Comparison of ENCODE assay signal across 11 cellular contexts in the genomic region with DNA sequence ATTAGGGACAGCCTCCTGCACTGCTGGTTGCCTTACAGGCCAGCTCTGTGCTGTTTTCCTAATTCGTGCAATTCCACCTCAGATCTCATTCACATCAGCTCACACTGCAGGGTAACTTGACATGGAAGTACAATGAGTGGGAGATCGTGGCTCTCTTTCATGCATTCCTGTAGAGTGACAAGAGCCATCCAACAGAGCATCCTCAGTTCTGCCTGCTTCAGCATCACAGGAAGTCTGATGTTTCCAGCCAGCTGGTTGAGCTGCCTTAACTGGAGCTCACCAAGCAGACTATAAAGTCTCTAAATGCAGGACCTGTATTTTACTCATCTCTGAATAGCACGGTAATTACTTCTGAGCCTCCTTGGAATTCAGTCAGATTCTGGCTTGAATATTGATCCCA. TPM values are rescaled to one million over a fixed set of nuclear protein-coding genes. Genes with fewer than 3 reads are reported as not detected.
DNase-seq lines count a peak whose midpoint lies in the region; ATAC-seq and TF ChIP-seq lines count a peak whose summit lies in the region.
"Had no signal": no experiment of that assay in that cellular context is flagged by ENCODE, and none has a peak within 500 bp of the region (broad histone marks: within the 10 kb centered on the region; RNA-seq: fewer than 3 reads in every experiment).

No MANE protein-coding gene starts in this region.

- TF ChIP-seq EP300 in esophagus muscularis mucosa (IDR thresholded peaks at IDR 0.05), result no peak

- H3K27me3 ChIP-seq in HCT116 (ENCODE audit: insufficient read depth, low read length) (no peaks in the 10 kb centered on the region), esophagus muscularis mucosa (no peaks in the 10 kb centered on the region)

- H3K9me3 Mint-ChIP-seq in activated T-helper 1 cell treated with anti-CD3 and anti-CD28 coated beads, Interleukin-12 subunit alpha, Interleukin-12 subunit beta, Interleukin-2, Interleukin-4 antibody, amounts not matched to agents 30 ng/mL and 10 ng/mL and 1 ng/mL, durations not matched to agents 14 hours and 24 hours and 36 hours, result no peaks in the 10 kb centered on the region
- H3K9me3 Mint-ChIP-seq in neural crest cell, result no peaks in the 10 kb centered on the region

- RAD21 ChIA-PET in HCT116 (lab: Charles Lee; ENCODE audit: low non-redundant PET in 1 of 2, low total read pairs in 2 of 2, uncharacterized antibody in 2 of 2, unreplicated experiment in 2 of 2), result no interaction called here

- H3K27ac Mint-ChIP-seq in activated T-helper 1 cell treated with anti-CD3 and anti-CD28 coated beads, Interleukin-12 subunit alpha, Interleukin-12 subunit beta, Interleukin-2, Interleukin-4 antibody, amounts not matched to agents 30 ng/mL and 10 ng/mL and 1 ng/mL, durations not matched to agents 14 hours and 24 hours and 36 hours, result no peak overlapping the region
- H3K27ac Mint-ChIP-seq in neural crest cell (ENCODE audit: unreplicated experiment), result peak overlapping the region; percentile 9

- ATAC-seq in HCT116 (no peak), GM21723 (IDR thresholded peaks at IDR 0.05; ENCODE audit: unreplicated experiment) (no peak)

- no TSS peak for BruUV-seq in HCT116 (replicated peaks; lab: Mats Ljungman, UMichigan)

- POLR2A ChIA-PET in HCT116 (lab: Charles Lee), result no interaction called here

- CTCF ChIA-PET in HCT116 (lab: Charles Lee), result no interaction called here

- no peak overlapping the region for H3K9ac ChIP-seq in HCT116 (ENCODE audit: low read length)

- H4K20me1 ChIP-seq in HCT116 (ENCODE audit: insufficient read depth), result no peaks in the 10 kb centered on the region

- peaks cover 28% of the 10 kb centered on the region for H3K79me2 ChIP-seq in HCT116 (ENCODE audit: insufficient read depth, low read length)

- no peaks in the 10 kb centered on the region for H3K9me2 ChIP-seq in HCT116 (ENCODE audit: insufficient read depth)

- H2AFZ ChIP-seq in HCT116 (ENCODE audit: low read depth, low read length, poor library complexity, severe bottlenecking), result no peak overlapping the region

- H3K4me3 ChIP-seq in HCT116 (replicated peaks in 1 of 2; ENCODE audit: low read depth in 1 of 2, low read length in 2 of 2) (0 out of 4 replicates have a peak overlapping the region, but pooled peaks of 1 of the 2 experiments have one; percentile 67), esophagus muscularis mucosa (no peak overlapping the region)
- H3K4me3 ChIP-seq: lung had no signal

- no peak for TF ChIP-seq POLR2A in HCT116 (IDR thresholded peaks at IDR 0.05; ENCODE audit: borderline replicate concordance, extremely low read depth, insufficient read depth, insufficient read length)
- no peak for TF ChIP-seq POLR2A in esophagus muscularis mucosa (IDR thresholded peaks at IDR 0.05; ENCODE audit: low read depth)

- intact Hi-C loops in HCT116 (cut with micrococcal nuclease), result no loop called here
- intact Hi-C loops in activated T-helper 1 cell treated with anti-CD3 and anti-CD28 coated beads, Interleukin-12 subunit alpha, Interleukin-12 subunit beta, Interleukin-2, Interleukin-4 antibody, amounts not matched to agents 30 ng/mL and 10 ng/mL and 1 ng/mL, durations not matched to agents 14 hours and 24 hours and 36 hours (cut with micrococcal nuclease), result loop anchor here (2.0 to 5.0 kb wide), 4 partner anchors 95 to 681 kb away; a partner anchor contains a TSS
- intact Hi-C loops in esophagus muscularis mucosa (cut with DNase I), result no loop called here

- H3K4me1 ChIP-seq in HCT116 (ENCODE audit: control insufficient read depth in 1 of 2, insufficient read depth in 2 of 2, low read length in 2 of 2) (peaks cover 17 to 47% of the 10 kb centered on the region in 2 experiments), esophagus muscularis mucosa (peaks cover 23 to 69% (median 44%) of the 10 kb centered on the region in 4 donors)

- H3K36me3 Mint-ChIP-seq in activated T-helper 1 cell treated with anti-CD3 and anti-CD28 coated beads, Interleukin-12 subunit alpha, Interleukin-12 subunit beta, Interleukin-2, Interleukin-4 antibody, amounts not matched to agents 30 ng/mL and 10 ng/mL and 1 ng/mL, durations not matched to agents 14 hours and 24 hours and 36 hours (ENCODE audit: low read depth), result peaks cover 10% of the 10 kb centered on the region
- H3K36me3 Mint-ChIP-seq in neural crest cell (ENCODE audit: low read depth), result no peaks in the 10 kb centered on the region

- H3K4me3 Mint-ChIP-seq in activated T-helper 1 cell treated with anti-CD3 and anti-CD28 coated beads, Interleukin-12 subunit alpha, Interleukin-12 subunit beta, Interleukin-2, Interleukin-4 antibody, amounts not matched to agents 30 ng/mL and 10 ng/mL and 1 ng/mL, durations not matched to agents 14 hours and 24 hours and 36 hours, result peak overlapping the region; percentile 85
- H3K4me3 Mint-ChIP-seq in neural crest cell, result peak overlapping the region; percentile 91

- H3K4me2 ChIP-seq in HCT116 (ENCODE audit: low read length), result peak overlapping the region; percentile 98

- TF ChIP-seq RAD21 in HCT116 (IDR thresholded peaks at IDR 0.05; ENCODE audit: low read depth), result no peak

- no peaks in the 10 kb centered on the region for H3K36me3 ChIP-seq in HCT116 (ENCODE audit: control insufficient read depth in 1 of 2, insufficient read depth in 2 of 2, low read length in 2 of 2)
- H3K36me3 ChIP-seq in esophagus muscularis mucosa, result peaks cover 0 to 3% (median 0%) of the 10 kb centered on the region in 4 donors

- peaks cover 42% of the 10 kb centered on the region for H3K4me1 Mint-ChIP-seq in activated T-helper 1 cell treated with anti-CD3 and anti-CD28 coated beads, Interleukin-12 subunit alpha, Interleukin-12 subunit beta, Interleukin-2, Interleukin-4 antibody, amounts not matched to agents 30 ng/mL and 10 ng/mL and 1 ng/mL, durations not matched to agents 14 hours and 24 hours and 36 hours (ENCODE audit: low read depth)
- peaks cover 42% of the 10 kb centered on the region for H3K4me1 Mint-ChIP-seq in neural crest cell

- no peaks in the 10 kb centered on the region for H3K27me3 Mint-ChIP-seq in activated T-helper 1 cell treated with anti-CD3 and anti-CD28 coated beads, Interleukin-12 subunit alpha, Interleukin-12 subunit beta, Interleukin-2, Interleukin-4 antibody, amounts not matched to agents 30 ng/mL and 10 ng/mL and 1 ng/mL, durations not matched to agents 14 hours and 24 hours and 36 hours (ENCODE audit: insufficient read depth)
- no peaks in the 10 kb centered on the region for H3K27me3 Mint-ChIP-seq in neural crest cell (ENCODE audit: low read depth)

- no peak overlapping the region for H3K27ac ChIP-seq in HCT116 (ENCODE audit: low read depth, low read length)
- H3K27ac ChIP-seq in esophagus muscularis mucosa (replicated peaks in 1 of 4), result peak overlapping the region in 1 of 4 donors; percentile 94

- 71% methylated on average over 3 of the region's 3 CpGs for WGBS in esophagus muscularis mucosa

- TF ChIP-seq CTCF in HCT116 (IDR thresholded peaks at IDR 0.05 in 2 of 3, conservative IDR thresholded peaks at IDR 0.05 in 1 of 3; ENCODE audit: borderline replicate concordance in 1 of 3, insufficient read depth in 1 of 3, low read depth in 2 of 3, low read length in 2 of 3) (no peak), neural crest cell (conservative IDR thresholded peaks at IDR 0.05) (no peak), esophagus muscularis mucosa (IDR thresholded peaks at IDR 0.05) (no peak)

- no peaks in the 10 kb centered on the region for H3K9me3 ChIP-seq in HCT116 (ENCODE audit: control insufficient read depth in 1 of 2, insufficient read depth in 1 of 2, low read depth in 1 of 2, low read length in 2 of 2)
- no peaks in the 10 kb centered on the region for H3K9me3 ChIP-seq in esophagus muscularis mucosa

- DNase-seq in DMS 273 (lab: John Stamatoyannopoulos, UW; ENCODE audit: unreplicated experiment) (peak; percentile 5), DMS 273 treated with DMSO at 0.1 percent for 48 hours (lab: John Stamatoyannopoulos, UW) (no peak), HCT116 (ENCODE audit: low read depth, low spot score) (no peak), neural crest cell (ENCODE audit: low read depth, low spot score) (no peak), KG1 (lab: John Stamatoyannopoulos, UW) (no peak), esophagus muscularis mucosa (ENCODE audit: extremely low spot score) (no peak)
- DNase-seq in activated T-helper 1 cell treated with anti-CD3 and anti-CD28 coated beads, Interleukin-12 subunit alpha, Interleukin-12 subunit beta, Interleukin-2, Interleukin-4 antibody, amounts not matched to agents 30 ng/mL and 10 ng/mL and 1 ng/mL, durations not matched to agents 14 hours and 24 hours and 36 hours (ENCODE audit: low spot score), result no peak
- DNase-seq: activated CD4-positive, alpha-beta T cell treated with anti-CD3 and anti-CD28 coated beads for 48 hours; NCI-H446 had no signal

TF ChIP-seq in HCT116, 20 proteins besides CTCF, POLR2A, EP300 and RAD21 (continues in another document):
- TF ChIP-seq, protein P1, sequence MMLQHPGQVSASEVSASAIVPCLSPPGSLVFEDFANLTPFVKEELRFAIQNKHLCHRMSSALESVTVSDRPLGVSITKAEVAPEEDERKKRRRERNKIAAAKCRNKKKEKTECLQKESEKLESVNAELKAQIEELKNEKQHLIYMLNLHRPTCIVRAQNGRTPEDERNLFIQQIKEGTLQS (IDR thresholded peaks at IDR 0.05), result no peak

RNA-seq across cellular contexts. Expression of a gene that starts 1.6 kb away (rescaled TPM):
- 32.2 TPM for total RNA-seq in HCT116 (2021; ENCODE audit: unreplicated experiment)
- 12.7 and 13.0 TPM in 2 replicates for polyA plus RNA-seq in HCT116 (2012)
- total RNA-seq in activated T-helper 1 cell treated with anti-CD3 and anti-CD28 coated beads, Interleukin-12 subunit alpha, Interleukin-12 subunit beta, Interleukin-2, Interleukin-4 antibody, amounts not matched to agents 30 ng/mL and 10 ng/mL and 1 ng/mL, durations not matched to agents 14 hours and 24 hours and 36 hours, result 47.7 and 56.0 TPM in 2 replicates
- 56.3 and 57.8 TPM in 2 replicates for total RNA-seq in neural crest cell
- 10 to 100 TPM; 33.3 to 47.9 (median 34.8) TPM for total RNA-seq in esophagus muscularis mucosa

RNA-seq across cellular contexts. Expression of a gene that starts 38.3 kb away (rescaled TPM):
- total RNA-seq in HCT116 (2021; ENCODE audit: unreplicated experiment), result 2.3 TPM
- 3.5 and 4.1 TPM in 2 replicates for polyA plus RNA-seq in HCT116 (2012)
- total RNA-seq in activated T-helper 1 cell treated with anti-CD3 and anti-CD28 coated beads, Interleukin-12 subunit alpha, Interleukin-12 subunit beta, Interleukin-2, Interleukin-4 antibody, amounts not matched to agents 30 ng/mL and 10 ng/mL and 1 ng/mL, durations not matched to agents 14 hours and 24 hours and 36 hours, result not detected in 2 replicates
- 0.49 and 1.0 TPM in 2 replicates for total RNA-seq in neural crest cell
- total RNA-seq in esophagus muscularis mucosa, result under 1 TPM in 2 of 4 donors, not detected in 2; 0.23 to 0.33 TPM
